ENCODE assay signal across 18 cellular contexts in the genomic region with DNA sequence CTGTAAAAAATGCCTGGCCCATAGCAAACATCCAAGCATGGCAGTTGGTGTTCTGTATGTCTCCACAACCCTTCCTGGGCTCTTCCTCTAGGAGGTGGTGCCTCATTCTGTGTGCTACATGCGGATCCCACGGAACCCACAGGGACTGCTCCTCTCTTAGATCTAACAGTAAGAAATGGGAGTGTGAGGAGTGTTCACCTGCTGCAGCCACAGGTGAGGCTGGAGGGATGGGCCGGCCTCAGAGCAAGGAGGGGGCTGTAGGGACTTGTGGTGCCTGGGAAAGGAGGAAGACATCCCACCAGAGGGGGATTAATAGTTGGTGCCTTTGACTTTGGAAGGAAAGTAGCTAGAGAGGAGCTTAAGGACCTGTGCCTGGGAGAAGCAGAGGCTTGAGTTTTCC. TPM values are rescaled to one million over a fixed set of nuclear protein-coding genes. Genes with fewer than 3 reads are reported as not detected.
DNase-seq lines count a peak whose midpoint lies in the region; TF ChIP-seq lines count a peak whose summit lies in the region.
"Had no signal": no experiment of that assay in that cellular context is flagged by ENCODE, and none has a peak within 500 bp of the region (broad histone marks: within the 10 kb centered on the region; RNA-seq: fewer than 3 reads in every experiment).

No MANE protein-coding gene starts in this region.

- WGBS in spleen, 5 donors, result 88 to 96% (median 92%) methylated on average over 3 of the region's 3 CpGs

- no peak for TF ChIP-seq CTCF in chondrocyte (IDR thresholded peaks at IDR 0.05)
- TF ChIP-seq CTCF in neural crest cell (conservative IDR thresholded peaks at IDR 0.05), result no peak
- no peak for TF ChIP-seq CTCF in spleen (IDR thresholded peaks at IDR 0.05 in 8 of 11, conservative IDR thresholded peaks at IDR 0.05 in 3 of 11)
- no peak for TF ChIP-seq CTCF in CD14-positive monocyte (IDR thresholded peaks at IDR 0.05)

- H3K36me3 Mint-ChIP-seq in T-helper 1 cell treated with Interleukin-12 subunit alpha and Interleukin-12 subunit beta and Interleukin-4 antibody, amounts not matched to agents 30 μg/mL and 1 μg/mL, for 36 hours (ENCODE audit: low read depth), result no peaks in the 10 kb centered on the region
- peaks cover 3% of the 10 kb centered on the region for H3K36me3 Mint-ChIP-seq in chondrocyte (ENCODE audit: low read depth)
- no peaks in the 10 kb centered on the region for H3K36me3 Mint-ChIP-seq in neural crest cell (ENCODE audit: low read depth)
- peaks cover 32 to 44% of the 10 kb centered on the region in 2 donors for H3K36me3 Mint-ChIP-seq in CD14-positive monocyte

- peaks cover 0 to 32% (median 0%) of the 10 kb centered on the region in 6 donors for H3K36me3 ChIP-seq in spleen
- H3K36me3 ChIP-seq: HAP-1 had no signal

- H3K27ac Mint-ChIP-seq in T-helper 1 cell treated with Interleukin-12 subunit alpha and Interleukin-12 subunit beta and Interleukin-4 antibody, amounts not matched to agents 30 μg/mL and 1 μg/mL, for 36 hours, result peak overlapping the region; percentile 13
- H3K27ac Mint-ChIP-seq in chondrocyte (ENCODE audit: unreplicated experiment) (no peak overlapping the region), neural crest cell (ENCODE audit: unreplicated experiment) (peak overlapping the region; percentile 73), CD14-positive monocyte (no peak overlapping the region)
- H3K27ac Mint-ChIP-seq: GM23338 had no signal

- H3K4me3 ChIP-seq in spleen, result no peak overlapping the region
- H3K4me3 ChIP-seq: GM23338, HAP-1 had no signal

- H3K4me3 Mint-ChIP-seq in T-helper 1 cell treated with Interleukin-12 subunit alpha and Interleukin-12 subunit beta and Interleukin-4 antibody, amounts not matched to agents 30 μg/mL and 1 μg/mL, for 36 hours, result no peak overlapping the region
- H3K4me3 Mint-ChIP-seq in chondrocyte (ENCODE audit: unreplicated experiment) (no peak overlapping the region), neural crest cell (no peak overlapping the region), CD14-positive monocyte (no peak overlapping the region)
- H3K4me3 Mint-ChIP-seq: CD8-positive, alpha-beta memory T cell; GM23338 had no signal

- peaks cover under 1% of the 10 kb centered on the region for H3K4me1 Mint-ChIP-seq in T-helper 1 cell treated with Interleukin-12 subunit alpha and Interleukin-12 subunit beta and Interleukin-4 antibody, amounts not matched to agents 30 μg/mL and 1 μg/mL, for 36 hours (ENCODE audit: low read depth)
- H3K4me1 Mint-ChIP-seq in chondrocyte (ENCODE audit: low read depth), result no peaks in the 10 kb centered on the region
- peaks cover 2% of the 10 kb centered on the region for H3K4me1 Mint-ChIP-seq in neural crest cell
- H3K4me1 Mint-ChIP-seq in CD14-positive monocyte, result no peaks in the 10 kb centered on the region
- H3K4me1 Mint-ChIP-seq: CD8-positive, alpha-beta memory T cell had no signal

- no peaks in the 10 kb centered on the region for H3K9me3 Mint-ChIP-seq in T-helper 1 cell treated with Interleukin-12 subunit alpha and Interleukin-12 subunit beta and Interleukin-4 antibody, amounts not matched to agents 30 μg/mL and 1 μg/mL, for 36 hours
- no peaks in the 10 kb centered on the region for H3K9me3 Mint-ChIP-seq in chondrocyte (ENCODE audit: low read depth)
- no peaks in the 10 kb centered on the region for H3K9me3 Mint-ChIP-seq in neural crest cell
- peaks cover 0 to 2% (median 0%) of the 10 kb centered on the region in 7 donors for H3K9me3 Mint-ChIP-seq in CD14-positive monocyte
- H3K9me3 Mint-ChIP-seq: CD8-positive, alpha-beta memory T cell; GM23338 had no signal

- no peak for TF ChIP-seq POLR2A in spleen (IDR thresholded peaks at IDR 0.05)

- DNase-seq in T-helper 1 cell, result no peak
- DNase-seq in chondrocyte (ENCODE audit: low spot score), result peak; percentile 63
- DNase-seq in neural crest cell (ENCODE audit: low read depth, low spot score), result no peak
- DNase-seq in spleen, result peak; percentile 24
- DNase-seq in CD14-positive monocyte (ENCODE audit: low spot score), result no peak
- DNase-seq in substantia nigra (lab: John Stamatoyannopoulos, UW), result no peak
- no peak for DNase-seq in NCI-H1105 treated with DMSO at 0.1 percent for 48 hours (lab: John Stamatoyannopoulos, UW)
- DNase-seq: Caco-2; CD8-positive, alpha-beta memory T cell; DMS53 had no signal

- no peaks in the 10 kb centered on the region for H3K27me3 Mint-ChIP-seq in T-helper 1 cell treated with Interleukin-12 subunit alpha and Interleukin-12 subunit beta and Interleukin-4 antibody, amounts not matched to agents 30 μg/mL and 1 μg/mL, for 36 hours (ENCODE audit: low read depth)
- H3K27me3 Mint-ChIP-seq in chondrocyte (ENCODE audit: low read depth) (no peaks in the 10 kb centered on the region), neural crest cell (ENCODE audit: low read depth) (no peaks in the 10 kb centered on the region), CD14-positive monocyte (ENCODE audit: low read depth in 3 of 3) (peaks cover 0 to 2% (median 0%) of the 10 kb centered on the region in 3 donors)
- H3K27me3 Mint-ChIP-seq: CD8-positive, alpha-beta memory T cell had no signal

- H3K4me1 ChIP-seq in spleen, result no peaks in the 10 kb centered on the region
- H3K4me1 ChIP-seq: Caco-2 had no signal

- intact Hi-C loops in spleen (cut with DNase I; ENCODE audit: low total_unique reads), result no loop called here
- intact Hi-C loops in CD14-positive monocyte (cut with micrococcal nuclease), result no loop called here

- no peaks in the 10 kb centered on the region for H3K27me3 ChIP-seq in spleen (replicated peaks in 1 of 7)

- no peak overlapping the region for H3K27ac ChIP-seq in spleen
- H3K27ac ChIP-seq in substantia nigra (ENCODE audit: low read depth, low read length, poor library complexity, severe bottlenecking), result no peak overlapping the region
- H3K27ac ChIP-seq: 22Rv1 had no signal

- H3K9me3 ChIP-seq in spleen, result no peaks in the 10 kb centered on the region
- H3K9me3 ChIP-seq: Caco-2, HAP-1 had no signal

RNA-seq across cellular contexts. Expression of gene PHF7, which starts 12.2 kb away (rescaled TPM):
- total RNA-seq in chondrocyte (5.1 to 7.1 TPM (median 5.5 TPM) in 3 replicates), neural crest cell (8.5 and 9.9 TPM in 2 replicates), spleen (10 to 100 TPM in 1 of 7 donors, 1 to 10 TPM in 6; 4.4 to 14.2 (median 8.6) TPM)
- polyA plus RNA-seq in spleen (1 to 10 TPM; 4.6 to 7.3 (median 4.8) TPM), CD14-positive monocyte (1 to 10 TPM; 3.3 to 6.2 TPM)

RNA-seq across cellular contexts. Expression of gene BAP1, which starts 12.9 kb away (rescaled TPM):
- 82.1 to 85.4 TPM (median 84.3 TPM) in 3 replicates for total RNA-seq in chondrocyte
- 123 and 125 TPM in 2 replicates for total RNA-seq in neural crest cell
- total RNA-seq in spleen, result 10 to 100 TPM; 68.1 to 82.8 (median 72.8) TPM
- polyA plus RNA-seq in spleen, result 10 to 100 TPM; 44.4 to 73.7 (median 72.8) TPM
- 10 to 100 TPM; 11.2 to 12.9 TPM for polyA plus RNA-seq in CD14-positive monocyte

RNA-seq across cellular contexts. Expression of gene SEMA3G, which starts 22.2 kb away (rescaled TPM):
- 0.17 TPM in 1 of 3 replicates, not detected in the others for total RNA-seq in chondrocyte
- total RNA-seq in neural crest cell, result 4.1 and 5.2 TPM in 2 replicates
- total RNA-seq in spleen, result 10 to 100 TPM in 5 of 7 donors, 1 to 10 TPM in 2; 7.9 to 20.2 (median 10.8) TPM
- 1 to 10 TPM; 1.0 to 7.8 (median 3.5) TPM for polyA plus RNA-seq in spleen
- not detected for polyA plus RNA-seq in CD14-positive monocyte
- total RNA-seq: A673 had no signal
- polyA plus RNA-seq: BJ; CD8-positive, alpha-beta memory T cell had no signal

RNA-seq across cellular contexts. Expression of gene TNNC1, which starts 31.2 kb away (rescaled TPM):
- total RNA-seq in chondrocyte (3.3 to 13.7 TPM (median 12.7 TPM) in 3 replicates), neural crest cell (0.45 TPM in 1 of 2 replicates, not detected in the other), spleen (1 to 10 TPM in 6 of 7 donors, under 1 TPM in 1; 0.74 to 2.2 (median 1.6) TPM)
- polyA plus RNA-seq in spleen (1 to 10 TPM; 2.2 to 5.8 (median 4.4) TPM), CD14-positive monocyte (not detected)
- total RNA-seq: A673, Daoy, HT1080 had no signal
- polyA plus RNA-seq: CD8-positive, alpha-beta memory T cell had no signal

RNA-seq across cellular contexts. Expression of gene NISCH, which starts 32.7 kb away (rescaled TPM):
- total RNA-seq in chondrocyte (97.6 to 121 TPM (median 101 TPM) in 3 replicates), neural crest cell (161 and 166 TPM in 2 replicates), spleen (10 to 100 TPM; 72.5 to 92.7 (median 86.2) TPM)
- polyA plus RNA-seq in spleen (10 to 100 TPM; 18.9 to 45.1 (median 41.7) TPM), CD14-positive monocyte (10 to 100 TPM in 1 of 2 donors, 1 to 10 TPM in 1; 9.7 to 13.1 TPM)

Comparison
In these comparisons a context has a peak if more than half of its experiments do, and no peak if none do; other contexts are left out.
1. H3K27ac Mint-ChIP-seq: peak in T-helper 1 cell treated with Interleukin-12 subunit alpha and Interleukin-12 subunit beta and Interleukin-4 antibody, amounts not matched to agents 30 μg/mL and 1 μg/mL, for 36 hours (single experiment) and neural crest cell (single experiment); none in chondrocyte (single experiment) and CD14-positive monocyte (0 of 7).
2. DNase-seq: peak in chondrocyte (single experiment) and spleen (single experiment); none in T-helper 1 cell (0 of 5), neural crest cell (single experiment), CD14-positive monocyte (single experiment), substantia nigra (0 of 49) and NCI-H1105 treated with DMSO at 0.1 percent for 48 hours (single experiment).